ENCODE assay signal across 9 cellular contexts in the genomic region with DNA sequence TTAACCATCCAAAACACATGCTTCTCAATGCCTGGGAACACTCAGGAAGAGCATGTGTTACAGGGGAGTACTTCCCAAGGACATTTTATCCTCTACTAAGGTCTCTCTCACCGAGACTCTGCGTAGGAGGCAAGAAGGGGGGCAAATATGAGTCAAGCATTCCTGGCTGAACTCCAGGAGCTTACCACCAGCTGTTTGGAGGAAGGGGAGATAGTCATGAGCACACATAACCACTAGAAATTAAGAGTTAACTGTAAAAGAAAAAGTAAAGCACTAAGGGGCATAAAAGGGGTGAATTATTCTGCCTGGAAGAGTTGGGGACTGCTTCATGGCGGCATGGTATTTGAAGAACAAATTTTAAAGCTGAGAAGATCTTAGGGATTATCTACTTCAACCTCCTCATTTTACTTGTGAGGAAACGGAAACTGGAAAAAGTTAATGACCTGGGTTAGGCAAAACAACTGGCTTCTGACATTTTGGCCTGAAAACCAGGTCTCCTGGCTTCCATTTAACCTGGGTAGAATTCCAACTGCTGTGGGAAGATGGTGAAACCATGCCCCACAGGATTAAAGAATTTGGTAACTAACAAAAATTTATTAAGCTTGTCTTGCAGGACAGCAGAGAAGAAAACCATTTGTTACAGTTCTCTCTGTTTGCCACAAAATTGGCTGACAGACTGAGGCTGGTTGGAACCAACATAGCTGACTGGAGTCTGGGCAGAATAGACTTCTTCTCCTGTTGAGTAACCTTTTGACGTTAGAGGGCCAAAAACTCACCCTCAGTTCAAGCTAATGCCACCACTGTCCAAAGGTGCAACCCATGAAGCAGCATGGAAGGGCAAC.
DNase-seq lines count a peak whose midpoint lies in the region; ATAC-seq, FAIRE-seq and TF ChIP-seq lines count a peak whose summit lies in the region.
"Had no signal": no experiment of that assay in that cellular context is flagged by ENCODE, and none has a peak within 500 bp of the region (broad histone marks: within the 10 kb centered on the region; RNA-seq: fewer than 3 reads in every experiment).

No MANE protein-coding gene starts in this region.

- peaks cover 0 to 3% (median 0%) of the 10 kb centered on the region in 3 donors for H3K4me1 ChIP-seq in pancreas

- DNase-seq in GM03348 (ENCODE audit: low spot score) (peak; percentile 23), RPMI7951 (ENCODE audit: low read depth) (peak; percentile 94), fibroblast of peridontal ligament (ENCODE audit: extremely low read depth) (peak; percentile 80), pancreas (peak in 1 of 6 donors; percentile 23), DMS153 treated with DMSO at 0.1 percent for 48 hours (lab: John Stamatoyannopoulos, UW; ENCODE audit: unreplicated experiment) (no peak), NCI-H526 (lab: John Stamatoyannopoulos, UW) (no peak)
- DNase-seq: activated CD8-positive, alpha-beta memory T cell treated with anti-CD3 and anti-CD28 coated beads for 24 hours had no signal

- peak overlapping the region in 1 of 4 donors; percentile 44 for H3K27ac ChIP-seq in pancreas

- ATAC-seq in pancreas, result peak in 3 of 4 donors; percentile 50 to 65 (median 59)
- no peak for ATAC-seq in HG03520 (IDR thresholded peaks at IDR 0.05; ENCODE audit: unreplicated experiment)
- ATAC-seq in GM21526 (IDR thresholded peaks at IDR 0.05; ENCODE audit: low FRiP score, unreplicated experiment), result no peak

- intact Hi-C loops in pancreas (cut with DNase I), result no loop called here

- 55 to 59% methylated on average over 5 of the region's 5 CpGs for WGBS in pancreas, 2 donors

- H3K4me3 ChIP-seq in pancreas, result no peak overlapping the region

- no peaks in the 10 kb centered on the region for H3K27me3 ChIP-seq in pancreas

- TF ChIP-seq CTCF in pancreas (IDR thresholded peaks at IDR 0.05), result no peak

- no peak for FAIRE-seq in pancreas (lab: Jason Lieb, UNC)

- peaks cover 0 to 4% (median 0%) of the 10 kb centered on the region in 3 donors for H3K36me3 ChIP-seq in pancreas

- no peaks in the 10 kb centered on the region for H3K9me3 ChIP-seq in pancreas

Comparison
In these comparisons a context has a peak if more than half of its experiments do, and no peak if none do; other contexts are left out.
1. DNase-seq: peak in GM03348 (single experiment), RPMI7951 (single experiment) and fibroblast of peridontal ligament (single experiment); none in DMS153 treated with DMSO at 0.1 percent for 48 hours (single experiment) and NCI-H526 (0 of 2).
2. ATAC-seq: peak in pancreas (3 of 4); none in HG03520 (single experiment) and GM21526 (single experiment).